8 cellular contexts compared by ENCODE assay signal in genomic region chr16:2752035-2752849, GRCh38. TPM values are rescaled to one million over a fixed set of nuclear protein-coding genes. Genes with fewer than 3 reads are reported as not detected.
DNase-seq lines count a peak whose midpoint lies in the region; ATAC-seq and TF ChIP-seq lines count a peak whose summit lies in the region.

SRRM2 (plus strand) TSS chr16:2752638; CDS start chr16:2756365, 3,727 bp downstream.

- TF ChIP-seq CTCF in adrenal gland (IDR thresholded peaks at IDR 0.05) (peak in 1 of 6 experiments; percentile 23), heart left ventricle (IDR thresholded peaks at IDR 0.05) (no peak), transverse colon (IDR thresholded peaks at IDR 0.05) (peak in 2 of 5 experiments; percentile 16 to 39)

- peaks cover 0 to 4% of the 10 kb centered on the region in 2 donors for H3K36me3 ChIP-seq in adrenal gland (replicated peaks in 1 of 2)
- peaks cover 0 to 16% (median 10%) of the 10 kb centered on the region in 9 donors for H3K36me3 ChIP-seq in heart left ventricle
- H3K36me3 ChIP-seq in transverse colon = peaks cover 0 to 3% (median under 1%) of the 10 kb centered on the region in 4 donors

- DNase-seq in NCI-H146 treated with DMSO at 0.1 percent for 48 hours (lab: John Stamatoyannopoulos, UW; ENCODE audit: unreplicated experiment) = peak; percentile 93
- DNase-seq in T-helper 1 cell = peak; percentile 85 to 98 (median 93)
- DNase-seq in adrenal gland = peak; percentile 94 to 98 (median 95)
- DNase-seq in heart left ventricle = peak; percentile 95 to 97 (median 96)
- peak; percentile 90 for DNase-seq in pons (ENCODE audit: low spot score)
- peak; percentile 95 for DNase-seq in transverse colon

- H3K27ac ChIP-seq in adrenal gland (peak within 1 kb of the TSS; percentile 94 to 99 (median 99)), heart left ventricle (peak within 1 kb of the TSS; percentile 97 to 100 (median 98)), transverse colon (peak within 1 kb of the TSS; percentile 98 to 100 (median 99))

- TF ChIP-seq EP300 in transverse colon (IDR thresholded peaks at IDR 0.05; ENCODE audit: low read depth) = no peak

- in situ Hi-C loops in transverse colon (cut with MboI; ENCODE audit: low pct_ligation_motif_present in 1 of 4, low pct_unique_long_range_greater_than_20kb in 1 of 4, low sequenced_read_pairs in 3 of 4) = no loop called here

- peak; percentile 76 for ATAC-seq in HG02884 (IDR thresholded peaks at IDR 0.05; ENCODE audit: unreplicated experiment)
- peak; percentile 90 to 96 (median 96) for ATAC-seq in heart left ventricle

- intact Hi-C loops in adrenal gland (cut with DNase I) = no loop called here
- intact Hi-C loops in heart left ventricle (cut with DNase I) = loop anchor here in 6 of 10 donors (1.0 to 10.0 kb wide), 6 partner anchors 25 to 77 kb away; partner anchors contain the start of genes ELOB (in 5 of the 6) and KCTD5 (in 1 of the 6)
- intact Hi-C loops in transverse colon (cut with DNase I; ENCODE audit: low total_unique reads) = no loop called here

- no peaks in the 10 kb centered on the region for H3K27me3 ChIP-seq in adrenal gland
- no peaks in the 10 kb centered on the region for H3K27me3 ChIP-seq in heart left ventricle
- no peaks in the 10 kb centered on the region for H3K27me3 ChIP-seq in transverse colon

- H3K4me3 ChIP-seq in adrenal gland = peak within 1 kb of the TSS; percentile 65 to 86 (median 76)
- peak within 1 kb of the TSS; percentile 56 to 99 (median 88) for H3K4me3 ChIP-seq in heart left ventricle
- peak within 1 kb of the TSS; percentile 75 to 94 (median 86) for H3K4me3 ChIP-seq in transverse colon

- WGBS in adrenal gland, 4 donors = 0 to 2% (median 1%) methylated on average over 1 to 94 of the region's 99 CpGs
- 1 to 8% (median 2%) methylated on average over 16 to 99 of the region's 99 CpGs for WGBS in heart left ventricle, 4 donors
- WGBS in transverse colon (ENCODE audit: low coverage in 1 of 2), 2 donors = 6% methylated on average over 58 of the region's 99 CpGs; no CpG with 5 or more reads in 1 of the 2 donors

- H3K4me1 ChIP-seq in adrenal gland (replicated peaks in 1 of 2) (peaks cover 30 to 38% of the 10 kb centered on the region in 2 donors), heart left ventricle (peaks cover 11 to 49% (median 41%) of the 10 kb centered on the region in 12 donors), transverse colon (peaks cover 31 to 45% (median 38%) of the 10 kb centered on the region in 4 donors)

- TF ChIP-seq POLR2A in GM15510 (IDR thresholded peaks at IDR 0.05; ENCODE audit: borderline replicate concordance, extremely low read depth, insufficient read length) (peak; percentile 85), adrenal gland (IDR thresholded peaks at IDR 0.05) (peak; percentile 98 to 99), heart left ventricle (IDR thresholded peaks at IDR 0.05) (peak; percentile 85 to 93), transverse colon (IDR thresholded peaks at IDR 0.05) (peak; percentile 94)

- H3K9me3 ChIP-seq in adrenal gland (replicated peaks in 1 of 3) (no peaks in the 10 kb centered on the region), heart left ventricle (no peaks in the 10 kb centered on the region), transverse colon (no peaks in the 10 kb centered on the region)

RNA-seq across cellular contexts. Expression of gene SRRM2, which starts in this region (rescaled TPM):
- 100 to 1,000 TPM; 164 to 848 (median 328) TPM for total RNA-seq in adrenal gland
- 1,000 to 10,000 TPM in 1 of 3 donors, 100 to 1,000 TPM in 2; 289 to 3,120 (median 744) TPM for polyA plus RNA-seq in adrenal gland
- total RNA-seq in heart left ventricle = 100 to 1,000 TPM; 112 to 315 (median 233) TPM
- 100 to 1,000 TPM; 196 to 540 TPM for polyA plus RNA-seq in heart left ventricle
- total RNA-seq in transverse colon = 1,000 to 10,000 TPM in 2 of 4 donors, 100 to 1,000 TPM in 2; 545 to 3,500 (median 1,361) TPM

Comparison
In these comparisons a context has a peak if more than half of its experiments do, and no peak if none do; other contexts are left out.
1. Peak in every context shown above with its lines: DNase-seq, ATAC-seq, H3K4me3 ChIP-seq and H3K27ac ChIP-seq.
2. intact Hi-C loops: an anchor here in heart left ventricle (1.0 to 10.0 kb wide); none called in adrenal gland and transverse colon.